ENCODE assay signal across 1 cellular context in genomic region chr20:6178537-6178936, GRCh38.
TF ChIP-seq lines count a peak whose summit lies in the region.

No MANE protein-coding gene starts in this region.

TF ChIP-seq in H1, 55 proteins besides CTCF, POLR2A, EP300 and RAD21 (continued from another document):
- no peak for TF ChIP-seq ZNF274 (IDR thresholded peaks at IDR 0.05; ENCODE audit: borderline replicate concordance, extremely low read depth, low read length)
- no peak for TF ChIP-seq RXRA (IDR thresholded peaks at IDR 0.05; ENCODE audit: insufficient read depth, low read depth, low read length)
- no peak for TF ChIP-seq SIRT6 (IDR thresholded peaks at IDR 0.05; ENCODE audit: low read length)
- TF ChIP-seq EZH2 (IDR thresholded peaks at IDR 0.05; ENCODE audit: low read depth, low read length, severe bottlenecking): no peak
- no peak for TF ChIP-seq CHD1 (IDR thresholded peaks at IDR 0.05; ENCODE audit: low read depth, low read length)
- no peak for TF ChIP-seq HDAC2 (IDR thresholded peaks at IDR 0.05; ENCODE audit: borderline replicate concordance in 1 of 2, low read depth in 2 of 2, low read length in 2 of 2)
- TF ChIP-seq, protein P1, sequence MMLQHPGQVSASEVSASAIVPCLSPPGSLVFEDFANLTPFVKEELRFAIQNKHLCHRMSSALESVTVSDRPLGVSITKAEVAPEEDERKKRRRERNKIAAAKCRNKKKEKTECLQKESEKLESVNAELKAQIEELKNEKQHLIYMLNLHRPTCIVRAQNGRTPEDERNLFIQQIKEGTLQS (IDR thresholded peaks at IDR 0.05; ENCODE audit: insufficient read depth, low read depth, low read length): no peak
- TF ChIP-seq EGR1 (IDR thresholded peaks at IDR 0.05; ENCODE audit: borderline replicate concordance, low read depth, low read length): no peak
- TF ChIP-seq KDM1A (IDR thresholded peaks at IDR 0.05; ENCODE audit: borderline replicate concordance, low read length): no peak
- TF ChIP-seq BRCA1 (IDR thresholded peaks at IDR 0.05; ENCODE audit: low read depth, low read length): no peak
- no peak for TF ChIP-seq RBBP5 (IDR thresholded peaks at IDR 0.05; ENCODE audit: borderline replicate concordance, low read depth, low read length)
- no peak for TF ChIP-seq NANOG (IDR thresholded peaks at IDR 0.05; ENCODE audit: insufficient read depth, low read depth, low read length, poor library complexity, severe bottlenecking)
- no peak for TF ChIP-seq TBP (IDR thresholded peaks at IDR 0.05; ENCODE audit: low read depth, low read length)
- TF ChIP-seq CREB1 (IDR thresholded peaks at IDR 0.05): no peak
